28 cellular contexts compared by ENCODE assay signal in the genomic region with DNA sequence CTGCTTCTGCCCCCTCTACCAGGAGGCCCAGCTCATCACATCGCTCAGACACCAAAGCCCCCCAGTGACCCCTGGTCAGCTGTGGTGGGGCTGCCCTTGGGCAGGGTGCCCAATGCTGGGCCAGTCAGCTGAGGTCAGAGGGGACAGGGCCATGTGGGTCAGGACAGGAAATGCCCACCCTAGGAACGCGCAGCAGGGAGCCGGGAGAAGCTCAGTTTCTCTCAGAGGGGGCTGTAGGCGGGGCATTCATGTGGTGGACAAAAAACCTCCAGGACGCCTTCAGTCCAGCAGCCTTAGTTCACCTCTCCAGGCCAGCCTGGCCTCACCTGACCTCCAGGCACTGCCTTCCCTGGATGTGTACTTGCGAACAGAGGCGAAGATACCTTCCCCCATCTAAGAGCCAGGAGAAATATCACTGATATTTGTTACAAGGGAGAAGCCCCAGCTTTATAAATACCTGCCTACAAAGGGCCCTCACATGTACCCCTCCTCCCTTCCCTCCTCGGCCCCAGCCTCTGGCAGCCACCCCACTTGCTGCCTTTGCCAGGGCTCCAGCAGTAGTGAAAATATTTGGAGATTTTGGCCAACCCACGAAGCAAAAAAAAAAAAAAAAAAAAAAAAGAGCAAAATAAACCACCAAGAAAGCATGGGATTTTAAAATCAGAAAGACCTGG. TPM values are rescaled to one million over a fixed set of nuclear protein-coding genes. Genes with fewer than 3 reads are reported as not detected.
DNase-seq lines count a peak whose midpoint lies in the region; ATAC-seq, FAIRE-seq and TF ChIP-seq lines count a peak whose summit lies in the region.
"Had no signal": no experiment of that assay in that cellular context is flagged by ENCODE, and none has a peak within 500 bp of the region (broad histone marks: within the 10 kb centered on the region; RNA-seq: fewer than 3 reads in every experiment).

No MANE protein-coding gene starts in this region.

- H3K36me3 ChIP-seq in neural progenitor cell = no peaks in the 10 kb centered on the region
- H3K36me3 ChIP-seq: right atrium auricular region, upper lobe of right lung had no signal

- no peak overlapping the region for H3K4me2 ChIP-seq in neural progenitor cell
- H3K4me2 ChIP-seq: hepatocyte had no signal

- no peak overlapping the region for H3K4me3 ChIP-seq in fibroblast of the aortic adventitia (ENCODE audit: low read depth, low read length)
- no peak overlapping the region for H3K4me3 ChIP-seq in neural progenitor cell
- H3K4me3 ChIP-seq: hepatocyte, lung, right atrium auricular region, upper lobe of right lung had no signal

- peak overlapping the region; percentile 76 for H2AFZ ChIP-seq in neural progenitor cell (replicated peaks)
- H2AFZ ChIP-seq: hepatocyte had no signal

- H3K9me3 Mint-ChIP-seq in neural progenitor cell = no peaks in the 10 kb centered on the region
- H3K9me3 Mint-ChIP-seq: stimulated activated naive CD8-positive, alpha-beta T cell treated with anti-CD3 and anti-CD28 coated beads, Interleukin-15, amount 100 ng/mL, for 72 hours had no signal

- H3K79me2 ChIP-seq in neural progenitor cell (ENCODE audit: low read depth) = no peaks in the 10 kb centered on the region
- H3K79me2 ChIP-seq: hepatocyte had no signal

- peaks cover 42% of the 10 kb centered on the region for H3K4me1 Mint-ChIP-seq in neural progenitor cell

- H4K20me1 ChIP-seq in neural progenitor cell (ENCODE audit: low read depth) = no peaks in the 10 kb centered on the region

- no peak overlapping the region for H3K9ac ChIP-seq in neural progenitor cell

- peaks cover 17% of the 10 kb centered on the region for H3K27me3 Mint-ChIP-seq in neural progenitor cell (ENCODE audit: insufficient read depth, low read depth)

- H3K4me3 Mint-ChIP-seq in neural progenitor cell = no peak overlapping the region
- H3K4me3 Mint-ChIP-seq: stimulated activated naive CD8-positive, alpha-beta T cell treated with anti-CD3 and anti-CD28 coated beads, Interleukin-15, amount 100 ng/mL, for 72 hours had no signal

- peak overlapping the region; percentile 42 for H3K27ac Mint-ChIP-seq in neural progenitor cell

- intact Hi-C loops in Right ventricle myocardium inferior (cut with DNase I) = no loop called here
- intact Hi-C loops in Right ventricle myocardium superior (cut with DNase I) = no loop called here

- peaks cover 2% of the 10 kb centered on the region for H3K36me3 Mint-ChIP-seq in neural progenitor cell

- peaks cover 7% of the 10 kb centered on the region for H3F3A ChIP-seq in neural progenitor cell (ENCODE audit: low read depth)

- no peak overlapping the region for H3K27ac ChIP-seq in neural progenitor cell
- H3K27ac ChIP-seq: right atrium auricular region had no signal

- no peaks in the 10 kb centered on the region for H3K9me3 ChIP-seq in neural progenitor cell (ENCODE audit: low read depth)
- H3K9me3 ChIP-seq: right atrium auricular region, upper lobe of right lung had no signal

- TF ChIP-seq CTCF in fibroblast of the aortic adventitia (IDR thresholded peaks at IDR 0.05; ENCODE audit: insufficient read depth, low read length) (no peak), neural progenitor cell (IDR thresholded peaks at IDR 0.05) (no peak)

- H3K27me3 ChIP-seq in neural progenitor cell = no peaks in the 10 kb centered on the region
- H3K27me3 ChIP-seq: hepatocyte, right atrium auricular region, upper lobe of right lung had no signal

- ATAC-seq in Right ventricle myocardium inferior = peak; percentile 16
- no peak for ATAC-seq in Right ventricle myocardium superior (ENCODE audit: poor library complexity)
- ATAC-seq: SK-N-SH treated with all-trans-retinoic acid at 6 μM for 48 hours; stimulated activated naive CD8-positive, alpha-beta T cell treated with anti-CD3 and anti-CD28 coated beads, Interleukin-15, amount 100 ng/mL, for 72 hours; upper lobe of right lung had no signal

- FAIRE-seq in urothelium cell line (lab: Jason Lieb, UNC) = peak; percentile 9
- FAIRE-seq: A204.1, GM12892, GM19239, HTR-8/SVneo had no signal

- H3K4me1 ChIP-seq in neural progenitor cell = peaks cover 30% of the 10 kb centered on the region

- DNase-seq in Right ventricle myocardium inferior (ENCODE audit: missing footprints) (no peak), Right ventricle myocardium superior (no peak), fibroblast of the aortic adventitia (ENCODE audit: low read depth) (peak; percentile 40), neural progenitor cell (ENCODE audit: low spot score) (no peak), urothelium cell line (ENCODE audit: low spot score) (no peak), Kasumi-1 (lab: John Stamatoyannopoulos, UW) (no peak), NCI-H187 (lab: John Stamatoyannopoulos, UW) (no peak), NCI-H1436 (lab: John Stamatoyannopoulos, UW) (no peak)
- DNase-seq: activated CD4-positive, alpha-beta T cell treated with anti-CD3 and anti-CD28 coated beads, Interleukin-2, amount 50 U/mL, for 4 hours; activated gamma-delta T cell; foreskin fibroblast; islet precursor cell; NCI-H1105 treated with DMSO at 0.1 percent for 48 hours; NCI-H526; occipital lobe; RPMI8226; stimulated activated naive CD8-positive, alpha-beta T cell treated with anti-CD3 and anti-CD28 coated beads, Interleukin-15, amount 100 ng/mL, for 72 hours; upper lobe of right lung had no signal

RNA-seq across cellular contexts. Expression of a gene that starts 41.9 kb away (rescaled TPM):
- total RNA-seq in Right ventricle myocardium inferior (0.49 TPM), Right ventricle myocardium superior (0.22 TPM), fibroblast of the aortic adventitia (ENCODE audit: low replicate concordance) (not detected in 2 replicates), neural progenitor cell (ENCODE audit: low replicate concordance) (0.86 and 1.7 TPM in 2 replicates)
- total RNA-seq: myocyte; occipital lobe; T-helper 2 cell treated with Interferon-gamma antibody and Interleukin-4, amounts not matched to agents 100 ng/mL and 5 ng/mL, for 36 hours had no signal
